Comparison of ENCODE assay signal across 18 cellular contexts in the genomic region with DNA sequence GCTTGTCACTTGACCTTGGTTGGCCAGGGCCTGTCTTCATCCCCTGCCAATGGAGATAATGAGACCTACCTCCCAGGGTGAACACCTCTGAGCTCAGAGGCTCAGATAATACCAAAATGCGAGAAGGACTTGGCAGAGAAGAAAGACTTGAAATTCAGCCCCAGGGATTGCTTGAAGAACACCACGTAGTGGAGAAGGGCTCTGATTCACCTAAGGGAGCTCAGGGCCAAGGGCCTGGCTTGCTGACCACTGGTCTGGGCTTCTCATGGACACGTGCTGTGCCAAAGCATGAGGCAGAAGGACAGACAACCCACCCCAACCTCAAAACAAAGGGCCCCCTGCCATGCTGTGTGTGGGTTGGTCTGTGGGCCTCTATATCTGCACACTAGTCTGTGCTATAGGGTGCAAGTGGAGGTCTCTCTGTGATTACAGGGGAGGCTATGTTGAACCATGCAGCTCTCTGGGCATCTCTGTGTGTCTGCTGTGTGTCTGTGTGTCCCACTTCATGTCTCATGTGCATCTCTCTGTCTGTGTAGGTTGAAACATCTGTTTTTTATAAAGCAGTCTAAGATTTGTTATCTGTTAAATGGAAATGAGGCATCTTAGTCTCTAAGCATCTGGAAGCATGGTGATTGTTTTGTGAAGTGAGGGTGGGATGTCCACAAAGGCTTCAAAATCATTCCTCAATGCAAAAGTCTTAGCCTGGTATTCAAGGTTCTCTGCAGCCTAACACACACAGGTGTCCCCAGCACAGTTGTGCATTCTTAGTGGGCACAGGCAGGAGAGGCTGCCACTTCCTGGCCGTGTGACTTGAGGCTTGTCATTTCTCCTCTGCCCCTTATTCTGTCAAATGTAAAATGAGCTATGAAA.
"Had no signal": no experiment of that assay in that cellular context is flagged by ENCODE, and none has a peak within 500 bp of the region (broad histone marks: within the 10 kb centered on the region; RNA-seq: fewer than 3 reads in every experiment).

No MANE protein-coding gene starts in this region.

- H3K4me1 ChIP-seq: ascending aorta, breast epithelium, foreskin keratinocyte, neural progenitor cell had no signal

- H3K9me3 ChIP-seq: ascending aorta, breast epithelium, esophagus squamous epithelium, lower lobe of right lung, ovary, thoracic aorta had no signal

- H3K27ac Mint-ChIP-seq: mesothelial cell of epicardium, neural progenitor cell had no signal

- H2AFZ ChIP-seq: neural progenitor cell had no signal

- H3K4me3 ChIP-seq: ascending aorta, breast epithelium, esophagus squamous epithelium, lower lobe of right lung, neural progenitor cell, ovary, thoracic aorta had no signal

- H3K36me3 Mint-ChIP-seq: mesothelial cell of epicardium, neural progenitor cell had no signal

- H3K27me3 ChIP-seq: ascending aorta, breast epithelium, esophagus squamous epithelium, foreskin keratinocyte, neural progenitor cell, ovary had no signal

- H3K9me3 Mint-ChIP-seq: neural progenitor cell had no signal

- H3K27ac ChIP-seq: ascending aorta, breast epithelium, esophagus squamous epithelium, foreskin keratinocyte, lower lobe of right lung, neural progenitor cell, ovary, thoracic aorta had no signal

- ATAC-seq: foreskin keratinocyte, left cardiac atrium, lower lobe of right lung had no signal

- H3K36me3 ChIP-seq: ascending aorta, breast epithelium, esophagus squamous epithelium, lower lobe of right lung, neural progenitor cell, ovary, thoracic aorta had no signal

- H3K4me2 ChIP-seq: neural progenitor cell had no signal

- H3K9ac ChIP-seq: neural progenitor cell had no signal

- DNase-seq: activated CD4-positive, alpha-beta T cell treated with anti-CD3 and anti-CD28 coated beads, Interleukin-2, amount 50 U/mL, for 1 hour; activated gamma-delta T cell; activated T-cell treated with anti-CD3 and anti-CD28 coated beads, Interleukin-2, amount 50 U/mL, for 48 hours; cerebellar nuclear complex; effector CD8-positive, alpha-beta T cell; esophagus squamous epithelium; foreskin keratinocyte; left cardiac atrium; lower lobe of right lung; ovary; stimulated activated CD4-positive, alpha-beta T cell treated with anti-CD3 and anti-CD28 coated beads, Interleukin-2, amount 100 ng/mL, for 24 hours; SW 1271; T-helper 9 cell had no signal

- H3K4me3 Mint-ChIP-seq: mesothelial cell of epicardium, neural progenitor cell had no signal
